ENCODE assay signal across 8 cellular contexts in genomic region chr1:94854458-94855306, GRCh38. TPM values are rescaled to one million over a fixed set of nuclear protein-coding genes. Genes with fewer than 3 reads are reported as not detected.
DNase-seq lines count a peak whose midpoint lies in the region; ATAC-seq and TF ChIP-seq lines count a peak whose summit lies in the region.

No MANE protein-coding gene starts in this region.

- no peaks in the 10 kb centered on the region for H4K20me1 ChIP-seq in PC-9 (ENCODE audit: insufficient read depth)

- H3K9me3 ChIP-seq in PC-9 (ENCODE audit: insufficient read depth, low read depth), result no peaks in the 10 kb centered on the region

- H3F3A ChIP-seq in PC-9 (ENCODE audit: insufficient read depth, low read depth), result peaks cover 43% of the 10 kb centered on the region

- H3K36me3 Mint-ChIP-seq in natural killer cell treated with Interleukin-12 subunit alpha and Interleukin-12 subunit beta and Interleukin-15 and Interleukin-18, amount 100 ng/mL, for 72 hours, result no peaks in the 10 kb centered on the region

- CTCF ChIA-PET in PC-9 (lab: Charles Lee), result interaction anchor here (0.5 to 2.6 kb wide), 14 partner anchors 9 to 432 kb away, joined by 3 to 51 read pairs (median 4); partner anchors contain the start of genes CNN3 and RWDD3

- peak; percentile 99 for TF ChIP-seq CTCF in PC-9 (conservative IDR thresholded peaks at IDR 0.05)

- peaks cover 18% of the 10 kb centered on the region; the same call in 1 of the 2 replicates for H3K36me3 ChIP-seq in PC-9 (ENCODE audit: low read depth)

- intact Hi-C loops in PC-9 (cut with micrococcal nuclease; ENCODE audit: unreplicated experiment), result loop anchor here (1.0 to 5.0 kb wide), 8 partner anchors 10 to 380 kb away; partner anchors contain the start of genes CNN3 and RWDD3

- 0 out of 2 replicates have a peak, but pooled peaks cover 4% of the 10 kb centered on the region for H3K79me2 ChIP-seq in PC-9 (ENCODE audit: low read depth)

- peak overlapping the region; percentile 56; the same call in 1 of the 2 replicates for H2AFZ ChIP-seq in PC-9

- no TSS peak for BruUV-seq in PC-9 (replicated peaks; lab: Mats Ljungman, UMichigan)

- in situ Hi-C loops in KBM-7 (cut with MboI; ENCODE audit: low pct_unique_long_range_greater_than_20kb, low sequenced_read_pairs), result loop anchor here (25.0 kb wide), 1 partner anchor 183 kb away; no protein-coding TSS in a partner anchor

- H3K4me1 Mint-ChIP-seq in natural killer cell treated with Interleukin-12 subunit alpha and Interleukin-12 subunit beta and Interleukin-15 and Interleukin-18, amount 100 ng/mL, for 72 hours (ENCODE audit: low read depth in 2 of 2), result no peaks in the 10 kb centered on the region

- peak overlapping the region; percentile 79 for H3K4me2 ChIP-seq in PC-9

- no peaks in the 10 kb centered on the region for H3K9me3 Mint-ChIP-seq in natural killer cell treated with Interleukin-12 subunit alpha and Interleukin-12 subunit beta and Interleukin-15 and Interleukin-18, amount 100 ng/mL, for 72 hours

- H3K4me1 ChIP-seq in PC-9 (replicated peaks; ENCODE audit: insufficient read depth), result peaks cover 65% of the 10 kb centered on the region

- H3K27ac Mint-ChIP-seq in natural killer cell treated with Interleukin-12 subunit alpha and Interleukin-12 subunit beta and Interleukin-15 and Interleukin-18, amount 100 ng/mL, for 72 hours, result no peak overlapping the region

- peak; percentile 99 for ATAC-seq in GM21723 (IDR thresholded peaks at IDR 0.05; ENCODE audit: unreplicated experiment)
- peak; percentile 93 to 94 for ATAC-seq in natural killer cell treated with Interleukin-12 subunit alpha and Interleukin-12 subunit beta and Interleukin-15 and Interleukin-18, amount 100 ng/mL, for 72 hours

- peak overlapping the region; percentile 38; the same call in 1 of the 2 replicates for H3K4me3 ChIP-seq in PC-9

- peaks cover 4 to 9% of the 10 kb centered on the region in 2 donors for H3K27me3 Mint-ChIP-seq in natural killer cell treated with Interleukin-12 subunit alpha and Interleukin-12 subunit beta and Interleukin-15 and Interleukin-18, amount 100 ng/mL, for 72 hours

- POLR2A ChIA-PET in PC-9 (lab: Charles Lee; ENCODE audit: unreplicated experiment), result interaction anchor here (0.5 to 1.0 kb wide), 11 partner anchors 9 to 208 kb away, joined by 3 to 13 read pairs (median 5); partner anchors contain the start of gene CNN3

- H3K27me3 ChIP-seq in PC-9 (ENCODE audit: insufficient read depth, low read depth), result no peaks in the 10 kb centered on the region

- DNase-seq in DMS79 (lab: John Stamatoyannopoulos, UW) (peak; percentile 74), KBM-7 (peak; percentile 89), PC-9 (peak; percentile 86 to 99), activated T-helper 1 cell treated with Interleukin-2 at 50 U/mL for 16 hours (ENCODE audit: low read depth) (peak; percentile 45), fibroblast of the conjunctiva (ENCODE audit: low read depth) (peak; percentile 90)
- peak; percentile 70 for DNase-seq in natural killer cell treated with Interleukin-12 subunit alpha and Interleukin-12 subunit beta and Interleukin-15 and Interleukin-18, amount 100 ng/mL, for 72 hours (ENCODE audit: low spot score)
- DNase-seq in stimulated activated naive CD4-positive, alpha-beta T cell (lab: John Stamatoyannopoulos, UW), result peak; percentile 49 to 84 (median 66)

- H3K9me2 ChIP-seq in PC-9 (ENCODE audit: insufficient read depth), result 0 out of 2 replicates have a peak, but pooled peaks cover 4% of the 10 kb centered on the region

- peak overlapping the region; percentile 83 for H3K27ac ChIP-seq in PC-9

- no peak overlapping the region for H3K4me3 Mint-ChIP-seq in natural killer cell treated with Interleukin-12 subunit alpha and Interleukin-12 subunit beta and Interleukin-15 and Interleukin-18, amount 100 ng/mL, for 72 hours

RNA-seq across cellular contexts. Expression of gene SLC44A3, which starts 34.5 kb away (rescaled TPM):
- 11.0 and 17.5 TPM in 2 replicates for total RNA-seq in PC-9 (2021)
- not detected for total RNA-seq in natural killer cell treated with Interleukin-12 subunit alpha and Interleukin-12 subunit beta and Interleukin-15 and Interleukin-18, amount 100 ng/mL, for 72 hours

Comparison
In these comparisons a context has a peak if more than half of its experiments do, and no peak if none do; other contexts are left out.
1. Peak in every context shown above with its lines: DNase-seq, ATAC-seq, H3K4me3 ChIP-seq and H3K27ac ChIP-seq.